In genomic region chr1:243316366-243316989, GRCh38 we compare ENCODE assay signal across 15 cellular contexts.
A peak's percentile ranks its signal among the peaks of the same experiment; 100 is the strongest.
DNase-seq lines count a peak whose midpoint lies in the region; ATAC-seq and TF ChIP-seq lines count a peak whose summit lies in the region.
"Had no signal": no experiment of that assay in that cellular context is flagged by ENCODE, and none has a peak within 500 bp of the region (broad histone marks: within the 10 kb centered on the region; RNA-seq: fewer than 3 reads in every experiment).

No MANE protein-coding gene starts in this region.

- no peaks in the 10 kb centered on the region for H3K9me3 ChIP-seq in neural progenitor cell (ENCODE audit: low read depth)
- no peaks in the 10 kb centered on the region for H3K9me3 ChIP-seq in tibial artery
- H3K9me3 ChIP-seq: left ventricle myocardium inferior had no signal

- H3K79me2 ChIP-seq in neural progenitor cell (ENCODE audit: low read depth) = no peaks in the 10 kb centered on the region

- no peaks in the 10 kb centered on the region for H3K36me3 Mint-ChIP-seq in glutamatergic neuron (ENCODE audit: unreplicated experiment)
- peaks cover 1% of the 10 kb centered on the region for H3K36me3 Mint-ChIP-seq in neural progenitor cell
- H3K36me3 Mint-ChIP-seq: natural killer cell; stimulated activated effector memory CD8-positive, alpha-beta T cell treated with anti-CD3 and anti-CD28 coated beads, Interleukin-12 subunit alpha, Interleukin-12 subunit beta, amount 100 ng/mL, for 72 hours had no signal

- H3K27me3 ChIP-seq in neural progenitor cell (no peaks in the 10 kb centered on the region), tibial artery (no peaks in the 10 kb centered on the region)
- H3K27me3 ChIP-seq: cardiac muscle cell had no signal

- H3K36me3 ChIP-seq in neural progenitor cell (no peaks in the 10 kb centered on the region), tibial artery (peaks cover 19 to 24% (median 22%) of the 10 kb centered on the region in 3 donors)

- peak in 12 of 14 donors; percentile 3 to 78 (median 47) for DNase-seq in C1 segment of cervical spinal cord (lab: John Stamatoyannopoulos, UW)
- peak; percentile 60 for DNase-seq in glutamatergic neuron
- DNase-seq in neural progenitor cell (ENCODE audit: low spot score) = peak; percentile 77
- no peak for DNase-seq in AG20443 (ENCODE audit: low spot score)
- DNase-seq in tibial artery = no peak
- DNase-seq: activated CD8-positive, alpha-beta memory T cell treated with anti-CD3 and anti-CD28 coated beads for 24 hours; activated gamma-delta T cell; GDM1; left ventricle myocardium inferior; natural killer cell had no signal

- H3K9me3 Mint-ChIP-seq in glutamatergic neuron (ENCODE audit: unreplicated experiment) (peaks cover 5% of the 10 kb centered on the region), neural progenitor cell (no peaks in the 10 kb centered on the region)
- H3K9me3 Mint-ChIP-seq: natural killer cell; stimulated activated effector memory CD8-positive, alpha-beta T cell treated with anti-CD3 and anti-CD28 coated beads, Interleukin-12 subunit alpha, Interleukin-12 subunit beta, amount 100 ng/mL, for 72 hours had no signal

- H3K4me1 ChIP-seq in neural progenitor cell = peaks cover 26% of the 10 kb centered on the region
- no peaks in the 10 kb centered on the region for H3K4me1 ChIP-seq in tibial artery

- H3K4me3 Mint-ChIP-seq in glutamatergic neuron (ENCODE audit: unreplicated experiment) = peak overlapping the region; percentile 72
- H3K4me3 Mint-ChIP-seq in neural progenitor cell = peak overlapping the region; percentile 74
- H3K4me3 Mint-ChIP-seq: natural killer cell; stimulated activated effector memory CD8-positive, alpha-beta T cell treated with anti-CD3 and anti-CD28 coated beads, Interleukin-12 subunit alpha, Interleukin-12 subunit beta, amount 100 ng/mL, for 72 hours had no signal

- H3K4me3 ChIP-seq in neural progenitor cell (peak overlapping the region; percentile 30), tibial artery (no peak overlapping the region)
- H3K4me3 ChIP-seq: cardiac muscle cell, left ventricle myocardium inferior had no signal

- peaks cover 24% of the 10 kb centered on the region for H3K4me1 Mint-ChIP-seq in glutamatergic neuron (ENCODE audit: low read depth, unreplicated experiment)
- peaks cover 12% of the 10 kb centered on the region for H3K4me1 Mint-ChIP-seq in neural progenitor cell
- H3K4me1 Mint-ChIP-seq: natural killer cell; stimulated activated effector memory CD8-positive, alpha-beta T cell treated with anti-CD3 and anti-CD28 coated beads, Interleukin-12 subunit alpha, Interleukin-12 subunit beta, amount 100 ng/mL, for 72 hours had no signal

- no peak for ATAC-seq in HG02759 (IDR thresholded peaks at IDR 0.05; ENCODE audit: unreplicated experiment)
- no peak for ATAC-seq in GM21576 (IDR thresholded peaks at IDR 0.05; ENCODE audit: unreplicated experiment)
- ATAC-seq: natural killer cell; stimulated activated effector memory CD8-positive, alpha-beta T cell treated with anti-CD3 and anti-CD28 coated beads, Interleukin-12 subunit alpha, Interleukin-12 subunit beta, amount 100 ng/mL, for 72 hours had no signal

- H3K27ac ChIP-seq in VCaP (peak overlapping the region; percentile 83), neural progenitor cell (no peak overlapping the region), tibial artery (no peak overlapping the region)
- H3K27ac ChIP-seq: cardiac muscle cell, left ventricle myocardium inferior had no signal

- H3K27me3 Mint-ChIP-seq in glutamatergic neuron (ENCODE audit: unreplicated experiment) (peaks cover 5% of the 10 kb centered on the region), neural progenitor cell (ENCODE audit: insufficient read depth, low read depth) (peaks cover 2% of the 10 kb centered on the region)

- intact Hi-C loops in tibial artery (cut with DNase I; ENCODE audit: low total_unique reads) = no loop called here

- no peaks in the 10 kb centered on the region for H3F3A ChIP-seq in neural progenitor cell (ENCODE audit: low read depth)

- H4K20me1 ChIP-seq in neural progenitor cell (ENCODE audit: low read depth) = no peaks in the 10 kb centered on the region

- H3K4me2 ChIP-seq in neural progenitor cell = peak overlapping the region; percentile 70

- TF ChIP-seq CTCF in VCaP (conservative IDR thresholded peaks at IDR 0.05) = no peak
- TF ChIP-seq CTCF in glutamatergic neuron (IDR thresholded peaks at IDR 0.05; ENCODE audit: partially characterized antibody, unreplicated experiment) = no peak
- no peak for TF ChIP-seq CTCF in neural progenitor cell (IDR thresholded peaks at IDR 0.05)
- TF ChIP-seq CTCF in tibial artery (IDR thresholded peaks at IDR 0.05) = no peak

- H3K27ac Mint-ChIP-seq in glutamatergic neuron (ENCODE audit: unreplicated experiment) (peak overlapping the region; percentile 87), neural progenitor cell (peak overlapping the region; percentile 76)
- H3K27ac Mint-ChIP-seq: natural killer cell; stimulated activated effector memory CD8-positive, alpha-beta T cell treated with anti-CD3 and anti-CD28 coated beads, Interleukin-12 subunit alpha, Interleukin-12 subunit beta, amount 100 ng/mL, for 72 hours had no signal

- no peak overlapping the region for H3K9ac ChIP-seq in neural progenitor cell

- peak overlapping the region; percentile 75 for H2AFZ ChIP-seq in neural progenitor cell (replicated peaks)

Comparison
In these comparisons a context has a peak if more than half of its experiments do, and no peak if none do; other contexts are left out.
1. DNase-seq: peak in C1 segment of cervical spinal cord (12 of 14), glutamatergic neuron (single experiment) and neural progenitor cell (single experiment); none in AG20443 (single experiment) and tibial artery (0 of 2).